1 cellular context compared by ENCODE assay signal in the genomic region with DNA sequence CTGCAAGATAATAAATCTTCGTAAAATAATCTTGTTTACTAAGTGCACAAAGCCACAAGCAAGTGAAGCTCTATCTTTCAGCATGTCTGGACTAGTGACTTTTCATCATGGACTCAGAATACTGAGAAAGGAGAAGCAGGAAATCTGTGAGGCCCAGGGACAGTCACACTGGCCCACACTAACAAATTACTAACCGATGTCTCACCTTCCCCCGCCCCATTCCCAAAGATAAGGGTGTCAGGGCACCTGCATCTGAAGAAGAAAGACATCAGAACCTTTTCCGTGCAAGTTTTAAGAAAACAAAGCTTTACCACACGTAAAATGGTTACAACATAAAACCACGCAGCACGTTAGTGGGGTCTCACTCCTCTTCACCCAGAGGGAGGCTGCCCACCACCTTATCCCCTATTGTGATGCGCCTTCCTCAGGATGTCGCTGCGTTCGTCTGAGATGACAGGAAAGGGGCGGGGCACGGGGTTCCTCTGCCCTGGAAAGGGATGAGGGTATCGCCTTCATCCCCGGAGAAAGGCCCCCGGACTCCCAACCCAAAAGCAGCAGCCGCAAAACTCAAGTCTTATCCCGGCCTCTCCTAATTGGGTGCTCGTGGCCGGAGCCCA.
TF ChIP-seq lines count a peak whose summit lies in the region.

No MANE protein-coding gene starts in this region.

TF ChIP-seq in HEK293, 187 proteins besides CTCF, POLR2A, EP300 and RAD21 (continued from another document):
- TF ChIP-seq, protein P1, sequence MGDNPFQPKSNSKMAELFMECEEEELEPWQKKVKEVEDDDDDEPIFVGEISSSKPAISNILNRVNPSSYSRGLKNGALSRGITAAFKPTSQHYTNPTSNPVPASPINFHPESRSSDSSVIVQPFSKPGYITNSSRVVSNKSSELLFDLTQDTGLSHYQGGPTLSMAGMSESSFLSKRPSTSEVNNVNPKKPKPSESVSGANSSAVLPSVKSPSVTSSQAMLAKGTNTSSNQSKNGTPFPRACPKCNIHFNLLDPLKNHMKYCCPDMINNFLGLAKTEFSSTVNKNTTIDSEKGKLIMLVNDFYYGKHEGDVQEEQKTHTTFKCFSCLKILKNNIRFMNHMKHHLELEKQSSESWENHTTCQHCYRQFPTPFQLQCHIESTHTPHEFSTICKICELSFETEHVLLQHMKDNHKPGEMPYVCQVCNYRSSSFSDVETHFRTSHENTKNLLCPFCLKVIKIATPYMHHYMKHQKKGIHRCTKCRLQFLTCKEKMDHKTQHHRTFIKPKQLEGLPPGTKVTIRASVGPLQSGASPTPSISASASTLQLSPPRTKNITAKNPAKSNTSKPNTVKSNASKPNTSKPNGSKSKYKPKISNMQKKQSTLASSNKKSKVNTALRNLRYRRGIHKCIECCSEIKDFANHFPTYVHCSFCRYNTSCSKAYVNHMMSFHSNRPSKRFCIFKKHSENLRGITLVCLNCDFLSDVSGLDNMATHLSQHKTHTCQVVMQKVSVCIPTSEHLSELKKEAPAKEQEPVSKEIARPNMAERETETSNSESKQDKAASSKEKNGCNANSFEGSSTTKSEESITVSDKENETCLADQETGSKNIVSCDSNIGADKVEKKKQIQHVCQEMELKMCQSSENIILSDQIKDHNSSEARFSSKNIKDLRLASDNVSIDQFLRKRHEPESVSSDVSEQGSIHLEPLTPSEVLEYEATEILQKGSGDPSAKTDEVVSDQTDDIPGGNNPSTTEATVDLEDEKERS (tag by site-specific recombination; IDR thresholded peaks at IDR 0.05) = no peak
- TF ChIP-seq ZNF155 (tag by site-specific recombination; IDR thresholded peaks at IDR 0.05) = no peak
- TF ChIP-seq ZNF701 (tag by site-specific recombination; IDR thresholded peaks at IDR 0.05) = no peak
- TF ChIP-seq ZEB2 (tag by site-specific recombination; IDR thresholded peaks at IDR 0.05) = no peak
- no peak for TF ChIP-seq ZFP69B (tag by site-specific recombination; IDR thresholded peaks at IDR 0.05)
- TF ChIP-seq, protein P2, sequence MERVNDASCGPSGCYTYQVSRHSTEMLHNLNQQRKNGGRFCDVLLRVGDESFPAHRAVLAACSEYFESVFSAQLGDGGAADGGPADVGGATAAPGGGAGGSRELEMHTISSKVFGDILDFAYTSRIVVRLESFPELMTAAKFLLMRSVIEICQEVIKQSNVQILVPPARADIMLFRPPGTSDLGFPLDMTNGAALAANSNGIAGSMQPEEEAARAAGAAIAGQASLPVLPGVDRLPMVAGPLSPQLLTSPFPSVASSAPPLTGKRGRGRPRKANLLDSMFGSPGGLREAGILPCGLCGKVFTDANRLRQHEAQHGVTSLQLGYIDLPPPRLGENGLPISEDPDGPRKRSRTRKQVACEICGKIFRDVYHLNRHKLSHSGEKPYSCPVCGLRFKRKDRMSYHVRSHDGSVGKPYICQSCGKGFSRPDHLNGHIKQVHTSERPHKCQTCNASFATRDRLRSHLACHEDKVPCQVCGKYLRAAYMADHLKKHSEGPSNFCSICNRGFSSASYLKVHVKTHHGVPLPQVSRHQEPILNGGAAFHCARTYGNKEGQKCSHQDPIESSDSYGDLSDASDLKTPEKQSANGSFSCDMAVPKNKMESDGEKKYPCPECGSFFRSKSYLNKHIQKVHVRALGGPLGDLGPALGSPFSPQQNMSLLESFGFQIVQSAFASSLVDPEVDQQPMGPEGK (tag by site-specific recombination; IDR thresholded peaks at IDR 0.05) = 0 out of 2 replicates have a peak, but pooled peaks have one; percentile 8
- TF ChIP-seq ZBTB20 (tag by site-specific recombination; IDR thresholded peaks at IDR 0.05) = peak; percentile 54; the same call in 1 of the 2 replicates
- TF ChIP-seq SP3 (tag by site-specific recombination; IDR thresholded peaks at IDR 0.05) = no peak
- TF ChIP-seq ZNF133 (tag by site-specific recombination; IDR thresholded peaks at IDR 0.05) = no peak
- no peak for TF ChIP-seq ZNF555 (tag by site-specific recombination; conservative IDR thresholded peaks at IDR 0.05)
- no peak for TF ChIP-seq SP2 (tag by site-specific recombination; IDR thresholded peaks at IDR 0.05)
- TF ChIP-seq, protein P3, sequence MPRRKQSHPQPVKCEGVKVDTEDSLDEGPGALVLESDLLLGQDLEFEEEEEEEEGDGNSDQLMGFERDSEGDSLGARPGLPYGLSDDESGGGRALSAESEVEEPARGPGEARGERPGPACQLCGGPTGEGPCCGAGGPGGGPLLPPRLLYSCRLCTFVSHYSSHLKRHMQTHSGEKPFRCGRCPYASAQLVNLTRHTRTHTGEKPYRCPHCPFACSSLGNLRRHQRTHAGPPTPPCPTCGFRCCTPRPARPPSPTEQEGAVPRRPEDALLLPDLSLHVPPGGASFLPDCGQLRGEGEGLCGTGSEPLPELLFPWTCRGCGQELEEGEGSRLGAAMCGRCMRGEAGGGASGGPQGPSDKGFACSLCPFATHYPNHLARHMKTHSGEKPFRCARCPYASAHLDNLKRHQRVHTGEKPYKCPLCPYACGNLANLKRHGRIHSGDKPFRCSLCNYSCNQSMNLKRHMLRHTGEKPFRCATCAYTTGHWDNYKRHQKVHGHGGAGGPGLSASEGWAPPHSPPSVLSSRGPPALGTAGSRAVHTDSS (tag by site-specific recombination; IDR thresholded peaks at IDR 0.05) = peak; percentile 74
- TF ChIP-seq IKZF3 (tag by site-specific recombination; IDR thresholded peaks at IDR 0.05) = no peak
- no peak for TF ChIP-seq GLI4 (tag by site-specific recombination; IDR thresholded peaks at IDR 0.05)
- no peak for TF ChIP-seq ZNF341 (tag by site-specific recombination; IDR thresholded peaks at IDR 0.05; ENCODE audit: low read depth)
- no peak for TF ChIP-seq HOXD13 (CRISPR knock-in tag; IDR thresholded peaks at IDR 0.05; ENCODE audit: borderline replicate concordance)
- peak; percentile 46 for TF ChIP-seq ZNF366 (tag by site-specific recombination; conservative IDR thresholded peaks at IDR 0.05)
- no peak for TF ChIP-seq MZF1 (tag by site-specific recombination; IDR thresholded peaks at IDR 0.05; ENCODE audit: borderline replicate concordance)
- TF ChIP-seq, protein P4, sequence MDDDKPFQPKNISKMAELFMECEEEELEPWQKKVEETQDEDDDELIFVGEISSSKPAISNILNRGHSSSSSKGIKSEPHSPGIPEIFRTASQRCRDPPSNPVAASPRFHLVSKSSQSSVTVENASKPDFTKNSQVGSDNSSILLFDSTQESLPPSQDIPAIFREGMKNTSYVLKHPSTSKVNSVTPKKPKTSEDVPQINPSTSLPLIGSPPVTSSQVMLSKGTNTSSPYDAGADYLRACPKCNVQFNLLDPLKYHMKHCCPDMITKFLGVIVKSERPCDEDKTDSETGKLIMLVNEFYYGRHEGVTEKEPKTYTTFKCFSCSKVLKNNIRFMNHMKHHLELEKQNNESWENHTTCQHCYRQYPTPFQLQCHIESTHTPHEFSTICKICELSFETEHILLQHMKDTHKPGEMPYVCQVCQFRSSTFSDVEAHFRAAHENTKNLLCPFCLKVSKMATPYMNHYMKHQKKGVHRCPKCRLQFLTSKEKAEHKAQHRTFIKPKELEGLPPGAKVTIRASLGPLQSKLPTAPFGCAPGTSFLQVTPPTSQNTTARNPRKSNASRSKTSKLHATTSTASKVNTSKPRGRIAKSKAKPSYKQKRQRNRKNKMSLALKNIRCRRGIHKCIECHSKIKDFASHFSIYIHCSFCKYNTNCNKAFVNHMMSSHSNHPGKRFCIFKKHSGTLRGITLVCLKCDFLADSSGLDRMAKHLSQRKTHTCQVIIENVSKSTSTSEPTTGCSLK (tag by site-specific recombination; IDR thresholded peaks at IDR 0.05) = no peak
- TF ChIP-seq ZNF548 (tag by site-specific recombination; IDR thresholded peaks at IDR 0.05) = no peak
- no peak for TF ChIP-seq ZNF239 (tag by site-specific recombination; IDR thresholded peaks at IDR 0.05)
- no peak for TF ChIP-seq ZBTB21 (tag by site-specific recombination; IDR thresholded peaks at IDR 0.05)
- TF ChIP-seq, protein P5, sequence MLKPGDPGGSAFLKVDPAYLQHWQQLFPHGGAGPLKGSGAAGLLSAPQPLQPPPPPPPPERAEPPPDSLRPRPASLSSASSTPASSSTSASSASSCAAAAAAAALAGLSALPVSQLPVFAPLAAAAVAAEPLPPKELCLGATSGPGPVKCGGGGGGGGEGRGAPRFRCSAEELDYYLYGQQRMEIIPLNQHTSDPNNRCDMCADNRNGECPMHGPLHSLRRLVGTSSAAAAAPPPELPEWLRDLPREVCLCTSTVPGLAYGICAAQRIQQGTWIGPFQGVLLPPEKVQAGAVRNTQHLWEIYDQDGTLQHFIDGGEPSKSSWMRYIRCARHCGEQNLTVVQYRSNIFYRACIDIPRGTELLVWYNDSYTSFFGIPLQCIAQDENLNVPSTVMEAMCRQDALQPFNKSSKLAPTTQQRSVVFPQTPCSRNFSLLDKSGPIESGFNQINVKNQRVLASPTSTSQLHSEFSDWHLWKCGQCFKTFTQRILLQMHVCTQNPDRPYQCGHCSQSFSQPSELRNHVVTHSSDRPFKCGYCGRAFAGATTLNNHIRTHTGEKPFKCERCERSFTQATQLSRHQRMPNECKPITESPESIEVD (tag by site-specific recombination; IDR thresholded peaks at IDR 0.05) = no peak
- no peak for TF ChIP-seq ZNF146 (tag by site-specific recombination; IDR thresholded peaks at IDR 0.05)
- TF ChIP-seq SCRT1 (tag by site-specific recombination; IDR thresholded peaks at IDR 0.05; ENCODE audit: borderline replicate concordance) = no peak
- TF ChIP-seq ZNF175 (tag by site-specific recombination; IDR thresholded peaks at IDR 0.05) = no peak
- TF ChIP-seq ZNF621 (tag by site-specific recombination; IDR thresholded peaks at IDR 0.05) = no peak
- TF ChIP-seq, protein P6, sequence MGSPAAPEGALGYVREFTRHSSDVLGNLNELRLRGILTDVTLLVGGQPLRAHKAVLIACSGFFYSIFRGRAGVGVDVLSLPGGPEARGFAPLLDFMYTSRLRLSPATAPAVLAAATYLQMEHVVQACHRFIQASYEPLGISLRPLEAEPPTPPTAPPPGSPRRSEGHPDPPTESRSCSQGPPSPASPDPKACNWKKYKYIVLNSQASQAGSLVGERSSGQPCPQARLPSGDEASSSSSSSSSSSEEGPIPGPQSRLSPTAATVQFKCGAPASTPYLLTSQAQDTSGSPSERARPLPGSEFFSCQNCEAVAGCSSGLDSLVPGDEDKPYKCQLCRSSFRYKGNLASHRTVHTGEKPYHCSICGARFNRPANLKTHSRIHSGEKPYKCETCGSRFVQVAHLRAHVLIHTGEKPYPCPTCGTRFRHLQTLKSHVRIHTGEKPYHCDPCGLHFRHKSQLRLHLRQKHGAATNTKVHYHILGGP (tag by site-specific recombination; IDR thresholded peaks at IDR 0.05) = no peak
- no peak for TF ChIP-seq ZNF843 (tag by site-specific recombination; IDR thresholded peaks at IDR 0.05)
- TF ChIP-seq ZNF549 (tag by site-specific recombination; IDR thresholded peaks at IDR 0.05) = no peak
- TF ChIP-seq ZNF600 (tag by site-specific recombination; IDR thresholded peaks at IDR 0.05) = no peak
- no peak for TF ChIP-seq ZNF214 (tag by site-specific recombination; IDR thresholded peaks at IDR 0.05; ENCODE audit: borderline replicate concordance)
- peak; percentile 24; the same call in 1 of the 2 replicates for TF ChIP-seq ZBTB48 (tag by site-specific recombination; IDR thresholded peaks at IDR 0.05)
- TF ChIP-seq REPIN1 (tag by site-specific recombination; IDR thresholded peaks at IDR 0.05; ENCODE audit: low read depth) = no peak
